Comparison of ENCODE assay signal across 8 cellular contexts in the genomic region with DNA sequence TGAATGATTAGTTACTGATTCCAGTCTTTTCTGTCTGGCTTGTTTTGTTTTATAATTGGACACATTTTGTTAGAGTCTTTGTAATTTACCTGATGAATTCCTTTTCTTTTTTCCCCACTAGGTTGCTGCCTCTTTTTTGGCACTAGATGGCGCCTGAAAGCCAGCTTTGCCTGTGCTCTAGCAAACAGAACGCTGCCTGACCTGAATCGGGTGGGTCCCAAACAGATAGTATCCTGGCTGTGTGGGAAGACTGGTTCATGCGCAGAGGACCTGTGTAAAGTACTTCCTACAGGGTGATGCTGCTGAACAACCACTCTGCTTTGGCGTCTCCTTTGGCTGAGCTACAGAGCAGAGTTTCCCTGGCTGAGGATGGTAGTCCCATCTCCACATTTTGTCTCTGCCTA.
DNase-seq lines count a peak whose midpoint lies in the region; ATAC-seq and TF ChIP-seq lines count a peak whose summit lies in the region.

No MANE protein-coding gene starts in this region.

- no peak overlapping the region for H3K4me3 ChIP-seq in esophagus squamous epithelium

- no peaks in the 10 kb centered on the region for H3K4me1 ChIP-seq in esophagus squamous epithelium

- TF ChIP-seq POLR2A in esophagus squamous epithelium (IDR thresholded peaks at IDR 0.05) = no peak

- intact Hi-C loops in esophagus squamous epithelium (cut with DNase I) = no loop called here

- H3K36me3 ChIP-seq in esophagus squamous epithelium = no peaks in the 10 kb centered on the region

- DNase-seq in activated T-cell treated with anti-CD3 and anti-CD28 coated beads for 48 hours (ENCODE audit: low read depth) = peak; percentile 7
- DNase-seq in activated T-cell treated with anti-CD3 and anti-CD28 coated beads for 4 hours = no peak
- peak; percentile 76 for DNase-seq in HT-29 (ENCODE audit: low spot score)
- DNase-seq in SW480 (ENCODE audit: low spot score) = peak; percentile 4
- no peak for DNase-seq in esophagus squamous epithelium (lab: John Stamatoyannopoulos, UW)
- DNase-seq in stimulated activated CD4-positive, alpha-beta T cell treated with anti-CD3 and anti-CD28 coated beads, Interleukin-4, amount 100 ng/mL, for 24 hours = peak; percentile 3
- no peak for DNase-seq in cortex of kidney (lab: John Stamatoyannopoulos, UW)

- H3K27ac ChIP-seq in esophagus squamous epithelium = peak overlapping the region in 1 of 4 donors; percentile 21

- H3K27me3 ChIP-seq in esophagus squamous epithelium = no peaks in the 10 kb centered on the region

- peak in 5 of 6 experiments; percentile 13 to 81 (median 35) for TF ChIP-seq CTCF in esophagus squamous epithelium (IDR thresholded peaks at IDR 0.05)

- ATAC-seq in GM21786 (IDR thresholded peaks at IDR 0.05; ENCODE audit: unreplicated experiment) = no peak

- WGBS in esophagus squamous epithelium, 2 donors = 35 to 49% methylated on average over 3 to 5 of the region's 5 CpGs

- peaks cover 0 to 47% (median 22%) of the 10 kb centered on the region in 3 donors for H3K9me3 ChIP-seq in esophagus squamous epithelium

Comparison
In these comparisons a context has a peak if more than half of its experiments do, and no peak if none do; other contexts are left out.
1. DNase-seq: peak in activated T-cell treated with anti-CD3 and anti-CD28 coated beads for 48 hours (single experiment), HT-29 (single experiment), SW480 (single experiment) and stimulated activated CD4-positive, alpha-beta T cell treated with anti-CD3 and anti-CD28 coated beads, Interleukin-4, amount 100 ng/mL, for 24 hours (single experiment); none in activated T-cell treated with anti-CD3 and anti-CD28 coated beads for 4 hours (single experiment), esophagus squamous epithelium (single experiment) and cortex of kidney (single experiment).